In genomic region chrX:110251961-110252360, GRCh38 we compare ENCODE assay signal across 27 cellular contexts.
"Had no signal": no experiment of that assay in that cellular context is flagged by ENCODE, and none has a peak within 500 bp of the region (broad histone marks: within the 10 kb centered on the region; RNA-seq: fewer than 3 reads in every experiment).

No MANE protein-coding gene starts in this region.

- FAIRE-seq: urothelium cell line had no signal

- H3K27ac ChIP-seq: stomach, suprapubic skin, testis, thoracic aorta, thyroid gland, tibial artery, tibial nerve, transverse colon, upper lobe of left lung, upper lobe of right lung, uterus, vagina had no signal

- H3K9me3 ChIP-seq: stomach, suprapubic skin, testis, thoracic aorta, thyroid gland, tibial artery, tibial nerve, transverse colon, upper lobe of left lung, upper lobe of right lung, uterus, vagina had no signal

- DNase-seq: stimulated activated CD4-positive, alpha-beta T cell treated with anti-CD3 and anti-CD28 coated beads, Interleukin-2, amount 100 ng/mL, for 48 hours; stimulated activated CD4-positive, alpha-beta T cell treated with anti-CD3 and anti-CD28 coated beads, Interleukin-4, amount 100 ng/mL, for 1 hour; stimulated activated CD4-positive, alpha-beta T cell treated with anti-CD3 and anti-CD28 coated beads, Interleukin-4, amount 100 ng/mL, for 24 hours; stimulated activated CD4-positive, alpha-beta T cell treated with anti-CD3 and anti-CD28 coated beads, Interleukin-4, amount 100 ng/mL, for 4 hours; stimulated activated CD8-positive, alpha-beta memory T cell treated with anti-CD3 and anti-CD28 coated beads, Interleukin-4, amount 100 ng/mL, for 48 hours; stimulated activated naive B cell treated with anti-CD40 and anti-IgM and Interleukin-4, amounts not matched to agents 10 μg/mL and 1 μg/mL and 100 μg/mL, for 72 hours; stimulated activated naive CD4-positive, alpha-beta T cell; stimulated activated naive CD4-positive, alpha-beta T cell treated with Interleukin-2 at 50 U/mL for 16 hours; stimulated activated naive CD8-positive, alpha-beta T cell treated with anti-CD3 and anti-CD28 coated beads, Interleukin-15, amount 100 ng/mL, for 72 hours; stimulated activated naive CD8-positive, alpha-beta T cell treated with anti-CD3 and anti-CD28 coated beads, Interleukin-15, Interleukin-2, amounts not matched to agents 100 U/mL and 50 U/mL, for 24 hours; stomach; substantia nigra; testis; thyroid gland; tibial artery; transverse colon; trophoblast cell; upper lobe of left lung; upper lobe of right lung; uterus had no signal

- H3K4me1 ChIP-seq: stomach, suprapubic skin, testis, thyroid gland, tibial artery, tibial nerve, transverse colon, upper lobe of left lung, upper lobe of right lung, uterus, vagina had no signal

- H3K36me3 ChIP-seq: stomach, suprapubic skin, thoracic aorta, thyroid gland, tibial artery, tibial nerve, transverse colon, upper lobe of left lung, upper lobe of right lung, uterus, vagina had no signal

- H3K27me3 ChIP-seq: suprapubic skin, testis, thyroid gland, tibial artery, transverse colon, upper lobe of left lung, upper lobe of right lung, uterus, vagina had no signal

- ATAC-seq: stimulated activated effector memory CD8-positive, alpha-beta T cell treated with anti-CD3 and anti-CD28 coated beads, Interleukin-12 subunit alpha, Interleukin-12 subunit beta, amount 100 ng/mL, for 72 hours; stimulated activated memory B cell treated with anti-CD40 and anti-IgM and Interleukin-4, amounts not matched to agents 10 μg/mL and 1 μg/mL and 100 μg/mL, for 72 hours; stimulated activated naive B cell treated with anti-CD40 and anti-IgM and Interleukin-4, amounts not matched to agents 10 μg/mL and 1 μg/mL and 100 μg/mL, for 72 hours; stimulated activated naive CD8-positive, alpha-beta T cell treated with anti-CD3 and anti-CD28 coated beads, Interleukin-15, amount 100 ng/mL, for 72 hours; stimulated activated naive CD8-positive, alpha-beta T cell treated with anti-CD3 and anti-CD28 coated beads, Interleukin-15, Interleukin-2, amounts not matched to agents 100 U/mL and 50 U/mL, for 24 hours; upper lobe of right lung had no signal

- H3K4me3 ChIP-seq: stomach, suprapubic skin, testis, thoracic aorta, thyroid gland, tibial artery, tibial nerve, transverse colon, upper lobe of left lung, upper lobe of right lung, uterus, vagina had no signal
